Comparison of ENCODE assay signal across 37 cellular contexts in the genomic region with DNA sequence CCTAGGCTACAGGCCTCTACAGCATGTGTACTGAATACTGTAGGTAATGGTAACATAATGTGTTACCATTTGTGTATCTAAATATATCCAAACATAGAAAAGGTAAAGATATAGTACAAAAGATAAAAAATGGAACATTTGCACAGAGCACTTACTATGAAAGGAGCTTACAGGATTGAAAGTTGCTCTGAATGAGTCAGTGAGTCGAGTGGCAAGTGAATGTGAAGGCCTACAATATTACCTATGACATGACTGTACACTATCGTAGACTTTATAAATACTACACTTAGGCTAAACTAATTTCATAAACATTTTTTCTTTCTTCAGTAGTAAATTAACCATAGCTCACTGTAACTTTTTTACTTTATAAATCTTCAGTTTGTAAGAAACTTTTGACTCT.
"Had no signal": no experiment of that assay in that cellular context is flagged by ENCODE, and none has a peak within 500 bp of the region (broad histone marks: within the 10 kb centered on the region; RNA-seq: fewer than 3 reads in every experiment).

No MANE protein-coding gene starts in this region.

- DNase-seq: activated CD4-positive, alpha-beta memory T cell treated with anti-CD3 and anti-CD28 coated beads, Interleukin-2, amount 10 ng/mL, durations not matched to agents 7 days and 5 days; activated CD4-positive, alpha-beta T cell treated with anti-CD3 and anti-CD28 coated beads for 1 hour; activated CD4-positive, alpha-beta T cell treated with anti-CD3 and anti-CD28 coated beads for 4 hours; activated CD4-positive, alpha-beta T cell treated with anti-CD3 and anti-CD28 coated beads, Interleukin-2, amount 10 ng/mL, durations not matched to agents 24 days and 14 days; activated CD4-positive, alpha-beta T cell treated with anti-CD3 and anti-CD28 coated beads, Interleukin-2, amount 50 U/mL, for 48 hours; activated CD4-positive, CD25-positive, alpha-beta regulatory T cell; activated CD8-positive, alpha-beta memory T cell treated with anti-CD3 and anti-CD28 coated beads for 24 hours; activated CD8-positive, alpha-beta memory T cell treated with anti-CD3 and anti-CD28 coated beads, Interleukin-2, amount 10 ng/mL, durations not matched to agents 7 days and 5 days; activated CD8-positive, alpha-beta memory T cell treated with anti-CD3 and anti-CD28 coated beads, Interleukin-2, amount 50 U/mL, for 48 hours; activated CD8-positive, alpha-beta T cell treated with anti-CD3 and anti-CD28 coated beads, Interleukin-2, amount 10 ng/mL, durations not matched to agents 7 days and 5 days; activated effector memory CD4-positive, alpha-beta T cell treated with Interleukin-2 at 50 U/mL for 16 hours; activated gamma-delta T cell; activated naive CD4-positive, alpha-beta T cell treated with anti-CD3 and anti-CD28 coated beads, Interleukin-2, amount 10 ng/mL, durations not matched to agents 7 days and 5 days; activated naive CD4-positive, alpha-beta T cell treated with Interleukin-2 at 50 U/mL for 16 hours; activated naive CD8-positive, alpha-beta T cell treated with anti-CD3 and anti-CD28 coated beads, Interleukin-2, amount 10 ng/mL, durations not matched to agents 7 days and 5 days; activated naive CD8-positive, alpha-beta T cell treated with anti-CD3 and anti-CD28 coated beads, Interleukin-2, amount 50 U/mL, for 24 hours; activated T-cell treated with anti-CD3 and anti-CD28 coated beads, Interleukin-2, amount 50 U/mL, for 1 hour; activated T-cell treated with anti-CD3 and anti-CD28 coated beads, Interleukin-2, amount 50 U/mL, for 4 hours; activated T-cell treated with anti-CD3 and anti-CD28 coated beads, Interleukin-2, amount 50 U/mL, for 72 hours; amygdala; anterior cingulate cortex; body of pancreas; brain microvascular endothelial cell; central memory CD4-positive, alpha-beta T cell; T-helper 1 cell; T-helper 9 cell had no signal

- H3K4me1 ChIP-seq: body of pancreas, breast epithelium had no signal

- ATAC-seq: activated CD8-positive, alpha-beta memory T cell treated with anti-CD3 and anti-CD28 coated beads, Interleukin-2, amount 10 ng/mL, durations not matched to agents 7 days and 5 days; activated CD8-positive, alpha-beta T cell treated with anti-CD3 and anti-CD28 coated beads, Interleukin-2, amount 10 ng/mL, durations not matched to agents 7 days and 5 days; activated naive CD8-positive, alpha-beta T cell treated with anti-CD3 and anti-CD28 coated beads, Interleukin-2, amount 50 U/mL, for 24 hours; activated T-cell treated with anti-CD3 and anti-CD28 coated beads, Interleukin-2, amount 50 U/mL, for 4 hours; activated T-cell treated with anti-CD3 and anti-CD28 coated beads, Interleukin-2, amount 50 U/mL, for 72 hours; body of pancreas had no signal

- H3K27ac Mint-ChIP-seq: activated CD4-positive, alpha-beta memory T cell treated with anti-CD3 and anti-CD28 coated beads, Interleukin-2, amount 10 ng/mL, durations not matched to agents 7 days and 5 days; activated CD4-positive, alpha-beta T cell treated with anti-CD3 and anti-CD28 coated beads, Interleukin-2, amount 10 ng/mL, durations not matched to agents 24 days and 14 days; activated CD8-positive, alpha-beta memory T cell treated with anti-CD3 and anti-CD28 coated beads, Interleukin-2, amount 10 ng/mL, durations not matched to agents 7 days and 5 days; activated CD8-positive, alpha-beta T cell treated with anti-CD3 and anti-CD28 coated beads, Interleukin-2, amount 10 ng/mL, durations not matched to agents 7 days and 5 days; activated naive CD4-positive, alpha-beta T cell treated with anti-CD3 and anti-CD28 coated beads, Interleukin-2, amount 10 ng/mL, durations not matched to agents 7 days and 5 days; activated naive CD4-positive, alpha-beta T cell treated with anti-CD3 and anti-CD28 coated beads, Interleukin-2, amount 50 U/mL, for 24 hours; activated naive CD8-positive, alpha-beta T cell; activated naive CD8-positive, alpha-beta T cell treated with anti-CD3 and anti-CD28 coated beads, Interleukin-2, amount 10 ng/mL, durations not matched to agents 7 days and 5 days; activated naive CD8-positive, alpha-beta T cell treated with anti-CD3 and anti-CD28 coated beads, Interleukin-2, amount 50 U/mL, for 24 hours; activated T-cell treated with anti-CD3 and anti-CD28 coated beads, Interleukin-2, amount 50 U/mL, for 72 hours; activated T-helper 1 cell treated with anti-CD3 and anti-CD28 coated beads, Interleukin-12 subunit alpha, Interleukin-12 subunit beta, Interleukin-2, Interleukin-4 antibody, amounts not matched to agents 30 ng/mL and 10 ng/mL and 1 ng/mL, durations not matched to agents 14 hours and 24 hours and 36 hours; activated T-helper 2 cell treated with anti-CD3 and anti-CD28 coated beads, Interferon-gamma antibody, Interleukin-2, Interleukin-4, amounts not matched to agents 10 μg/mL and 5 μg/mL and 100 μg/mL, durations not matched to agents 14 hours and 24 hours and 36 hours; T-helper 1 cell treated with Interleukin-12 subunit alpha and Interleukin-12 subunit beta and Interleukin-4 antibody, amounts not matched to agents 30 μg/mL and 1 μg/mL, for 36 hours; T-helper 2 cell treated with Interferon-gamma antibody and Interleukin-4, amounts not matched to agents 5 μg/mL and 100 μg/mL, for 36 hours had no signal

- H3K36me3 ChIP-seq: breast epithelium had no signal

- H3K4me3 Mint-ChIP-seq: activated CD4-positive, alpha-beta memory T cell treated with anti-CD3 and anti-CD28 coated beads, Interleukin-2, amount 10 ng/mL, durations not matched to agents 7 days and 5 days; activated CD4-positive, alpha-beta T cell treated with anti-CD3 and anti-CD28 coated beads, Interleukin-2, amount 10 ng/mL, durations not matched to agents 24 days and 14 days; activated CD8-positive, alpha-beta memory T cell treated with anti-CD3 and anti-CD28 coated beads, Interleukin-2, amount 10 ng/mL, durations not matched to agents 7 days and 5 days; activated CD8-positive, alpha-beta T cell treated with anti-CD3 and anti-CD28 coated beads, Interleukin-2, amount 10 ng/mL, durations not matched to agents 7 days and 5 days; activated naive CD4-positive, alpha-beta T cell treated with anti-CD3 and anti-CD28 coated beads, Interleukin-2, amount 10 ng/mL, durations not matched to agents 7 days and 5 days; activated naive CD4-positive, alpha-beta T cell treated with anti-CD3 and anti-CD28 coated beads, Interleukin-2, amount 50 U/mL, for 24 hours; activated naive CD8-positive, alpha-beta T cell; activated naive CD8-positive, alpha-beta T cell treated with anti-CD3 and anti-CD28 coated beads, Interleukin-2, amount 10 ng/mL, durations not matched to agents 7 days and 5 days; activated naive CD8-positive, alpha-beta T cell treated with anti-CD3 and anti-CD28 coated beads, Interleukin-2, amount 50 U/mL, for 24 hours; activated T-cell treated with anti-CD3 and anti-CD28 coated beads, Interleukin-2, amount 50 U/mL, for 4 hours; activated T-cell treated with anti-CD3 and anti-CD28 coated beads, Interleukin-2, amount 50 U/mL, for 72 hours; activated T-helper 1 cell treated with anti-CD3 and anti-CD28 coated beads, Interleukin-12 subunit alpha, Interleukin-12 subunit beta, Interleukin-2, Interleukin-4 antibody, amounts not matched to agents 30 ng/mL and 10 ng/mL and 1 ng/mL, durations not matched to agents 14 hours and 24 hours and 36 hours; T-helper 1 cell treated with Interleukin-12 subunit alpha and Interleukin-12 subunit beta and Interleukin-4 antibody, amounts not matched to agents 30 μg/mL and 1 μg/mL, for 36 hours; T-helper 2 cell treated with Interferon-gamma antibody and Interleukin-4, amounts not matched to agents 5 μg/mL and 100 μg/mL, for 36 hours had no signal

- FAIRE-seq: astrocyte, colon, TTC549 had no signal

- H3K27ac ChIP-seq: body of pancreas, brain microvascular endothelial cell, breast epithelium, VCaP had no signal

- H3K27me3 Mint-ChIP-seq: activated CD4-positive, alpha-beta memory T cell treated with anti-CD3 and anti-CD28 coated beads, Interleukin-2, amount 10 ng/mL, durations not matched to agents 7 days and 5 days; activated CD4-positive, alpha-beta T cell treated with anti-CD3 and anti-CD28 coated beads, Interleukin-2, amount 10 ng/mL, durations not matched to agents 24 days and 14 days; activated CD8-positive, alpha-beta memory T cell treated with anti-CD3 and anti-CD28 coated beads, Interleukin-2, amount 10 ng/mL, durations not matched to agents 7 days and 5 days; activated naive CD4-positive, alpha-beta T cell treated with anti-CD3 and anti-CD28 coated beads, Interleukin-2, amount 10 ng/mL, durations not matched to agents 7 days and 5 days; activated naive CD4-positive, alpha-beta T cell treated with anti-CD3 and anti-CD28 coated beads, Interleukin-2, amount 50 U/mL, for 24 hours; activated naive CD8-positive, alpha-beta T cell; activated naive CD8-positive, alpha-beta T cell treated with anti-CD3 and anti-CD28 coated beads, Interleukin-2, amount 10 ng/mL, durations not matched to agents 7 days and 5 days; activated naive CD8-positive, alpha-beta T cell treated with anti-CD3 and anti-CD28 coated beads, Interleukin-2, amount 50 U/mL, for 24 hours had no signal

- H3K4me3 ChIP-seq: body of pancreas, breast epithelium had no signal

- H3K9me3 ChIP-seq: body of pancreas, breast epithelium had no signal

- H3K4me1 Mint-ChIP-seq: activated CD4-positive, alpha-beta memory T cell treated with anti-CD3 and anti-CD28 coated beads, Interleukin-2, amount 10 ng/mL, durations not matched to agents 7 days and 5 days; activated CD4-positive, alpha-beta T cell treated with anti-CD3 and anti-CD28 coated beads, Interleukin-2, amount 10 ng/mL, durations not matched to agents 24 days and 14 days; activated CD8-positive, alpha-beta memory T cell treated with anti-CD3 and anti-CD28 coated beads, Interleukin-2, amount 10 ng/mL, durations not matched to agents 7 days and 5 days; activated naive CD4-positive, alpha-beta T cell treated with anti-CD3 and anti-CD28 coated beads, Interleukin-2, amount 10 ng/mL, durations not matched to agents 7 days and 5 days; activated naive CD4-positive, alpha-beta T cell treated with anti-CD3 and anti-CD28 coated beads, Interleukin-2, amount 50 U/mL, for 24 hours; activated naive CD8-positive, alpha-beta T cell treated with anti-CD3 and anti-CD28 coated beads, Interleukin-2, amount 10 ng/mL, durations not matched to agents 7 days and 5 days; activated naive CD8-positive, alpha-beta T cell treated with anti-CD3 and anti-CD28 coated beads, Interleukin-2, amount 50 U/mL, for 24 hours had no signal

- H3K9me3 Mint-ChIP-seq: activated naive CD8-positive, alpha-beta T cell treated with anti-CD3 and anti-CD28 coated beads, Interleukin-2, amount 10 ng/mL, durations not matched to agents 7 days and 5 days; activated T-cell treated with anti-CD3 and anti-CD28 coated beads, Interleukin-2, amount 50 U/mL, for 72 hours had no signal

- H3K27me3 ChIP-seq: body of pancreas, brain microvascular endothelial cell, breast epithelium had no signal
